ENCODE assay signal across 25 cellular contexts in genomic region chr4:11455201-11455835, GRCh38. TPM values are rescaled to one million over a fixed set of nuclear protein-coding genes. Genes with fewer than 3 reads are reported as not detected.
DNase-seq lines count a peak whose midpoint lies in the region; ATAC-seq, FAIRE-seq and TF ChIP-seq lines count a peak whose summit lies in the region.
"Had no signal": no experiment of that assay in that cellular context is flagged by ENCODE, and none has a peak within 500 bp of the region (broad histone marks: within the 10 kb centered on the region; RNA-seq: fewer than 3 reads in every experiment).

No MANE protein-coding gene starts in this region.

- no peak overlapping the region for H3K27ac ChIP-seq in GM23338 (ENCODE audit: low read depth)
- H3K27ac ChIP-seq: breast epithelium, parathyroid adenoma, right lobe of liver, suprapubic skin had no signal

- no peak overlapping the region for H3K4me2 ChIP-seq in GM23338

- H3K36me3 Mint-ChIP-seq in GM23338 (ENCODE audit: low read depth), result peaks cover 5% of the 10 kb centered on the region; the same call in 1 of the 3 replicates
- H3K36me3 Mint-ChIP-seq: CD14-positive monocyte, mesothelial cell of epicardium had no signal

- peaks cover 7% of the 10 kb centered on the region for H3K9me3 Mint-ChIP-seq in GM23338

- H3K27me3 ChIP-seq in GM23338 (ENCODE audit: insufficient read depth), result no peaks in the 10 kb centered on the region
- H3K27me3 ChIP-seq: breast epithelium, right lobe of liver, suprapubic skin had no signal

- no peak for DNase-seq in GM12891 (ENCODE audit: insufficient read length, low spot score)
- DNase-seq in NCI-H2029 (lab: John Stamatoyannopoulos, UW), result peak; percentile 79
- DNase-seq in NCI-H526 treated with DMSO at 0.1 percent for 48 hours (lab: John Stamatoyannopoulos, UW), result peak; percentile 89
- peak; percentile 21 to 32 for DNase-seq in left colon
- DNase-seq in NCI-H1417 treated with DMSO at 0.1 percent for 48 hours (lab: John Stamatoyannopoulos, UW), result no peak
- DNase-seq in GM23338 (ENCODE audit: low spot score), result no peak
- DNase-seq in stimulated activated CD4-positive, alpha-beta T cell treated with anti-CD3 and anti-CD28 coated beads, Interleukin-4, amount 100 ng/mL, for 1 hour, result no peak
- DNase-seq: activated CD8-positive, alpha-beta memory T cell treated with anti-CD3 and anti-CD28 coated beads, Interleukin-2, amount 50 U/mL, for 48 hours; activated effector memory CD4-positive, alpha-beta T cell treated with Interleukin-2 at 50 U/mL for 16 hours; cortex of kidney; GDM1; Kasumi-1; NCI-H524 treated with DMSO at 0.1 percent for 48 hours; right lobe of liver; SIG-M5 had no signal

- peak; percentile 89 for ATAC-seq in left colon
- no peak for ATAC-seq in GM23338
- no peak for ATAC-seq in SK-N-SH treated with all-trans-retinoic acid at 6 μM for 48 hours
- ATAC-seq: right lobe of liver had no signal

- no peak overlapping the region for H3K4me3 ChIP-seq in GM23338
- H3K4me3 ChIP-seq: breast epithelium, right lobe of liver, suprapubic skin had no signal

- no peak overlapping the region for H2AFZ ChIP-seq in GM23338
- H2AFZ ChIP-seq: parathyroid adenoma had no signal

- intact Hi-C loops in left colon (cut with DNase I, micrococcal nuclease), result no loop called here

- no peaks in the 10 kb centered on the region for H3K27me3 Mint-ChIP-seq in GM23338 (ENCODE audit: insufficient read depth, low read depth, poor library complexity)

- H3F3A ChIP-seq in GM23338 (replicated peaks; ENCODE audit: low read depth), result no peaks in the 10 kb centered on the region

- FAIRE-seq in GM12891 (lab: Jason Lieb, UNC), result peak; percentile 60
- FAIRE-seq: endometrium, H1 had no signal

- no peak for TF ChIP-seq CTCF in GM23338 (conservative IDR thresholded peaks at IDR 0.05; ENCODE audit: low read depth in 2 of 2)

- no peaks in the 10 kb centered on the region for H3K36me3 ChIP-seq in GM23338 (ENCODE audit: insufficient read depth)
- H3K36me3 ChIP-seq: breast epithelium, right lobe of liver, suprapubic skin had no signal

- no peak for TF ChIP-seq POLR2A in GM12891 (IDR thresholded peaks at IDR 0.05; ENCODE audit: low read depth, low read length)

- no peak overlapping the region for H3K4me3 Mint-ChIP-seq in GM23338
- H3K4me3 Mint-ChIP-seq: CD14-positive monocyte, mesothelial cell of epicardium, nephron had no signal

- H3K27ac Mint-ChIP-seq in GM23338, result no peak overlapping the region
- H3K27ac Mint-ChIP-seq: mesothelial cell of epicardium, nephron had no signal

- no peaks in the 10 kb centered on the region for H4K20me1 ChIP-seq in GM23338 (replicated peaks; ENCODE audit: insufficient read depth)

- H3K4me1 ChIP-seq in GM23338 (ENCODE audit: insufficient read depth), result no peaks in the 10 kb centered on the region
- H3K4me1 ChIP-seq: breast epithelium, parathyroid adenoma, right lobe of liver, suprapubic skin had no signal

- peaks cover 26% of the 10 kb centered on the region for H3K9me2 ChIP-seq in GM23338 (ENCODE audit: insufficient read depth)

- no peaks in the 10 kb centered on the region for H3K79me2 ChIP-seq in GM23338 (replicated peaks; ENCODE audit: insufficient read depth)
- H3K79me2 ChIP-seq: parathyroid adenoma had no signal

- H3K4me1 Mint-ChIP-seq in GM23338, result no peaks in the 10 kb centered on the region
- H3K4me1 Mint-ChIP-seq: mesothelial cell of epicardium, nephron had no signal

TF ChIP-seq in GM12891, 5 proteins besides CTCF, POLR2A, EP300 and RAD21:
- TF ChIP-seq SPI1 (IDR thresholded peaks at IDR 0.05; ENCODE audit: low read depth, low read length) (peak; percentile 30; the same call in 1 of the 2 replicates), TAF1 (IDR thresholded peaks at IDR 0.05; ENCODE audit: low read depth, low read length) (no peak)

TF ChIP-seq in GM23338, 12 proteins besides CTCF, POLR2A, EP300 and RAD21 (continues in another document):
- TF ChIP-seq EZH2 (IDR thresholded peaks at IDR 0.05; ENCODE audit: low read depth, unreplicated experiment) (no peak), REST (IDR thresholded peaks at IDR 0.05; ENCODE audit: unreplicated experiment) (no peak), STAT1 (IDR thresholded peaks at IDR 0.05; ENCODE audit: unreplicated experiment) (no peak), ZNF331 (CRISPR knock-in tag; IDR thresholded peaks at IDR 0.05; ENCODE audit: low read depth) (no peak), EZH2phosphoT487 (IDR thresholded peaks at IDR 0.05; ENCODE audit: unreplicated experiment) (no peak), CREB1 (CRISPR knock-in tag; IDR thresholded peaks at IDR 0.05; ENCODE audit: low read depth) (no peak)

TF ChIP-seq in SK-N-SH treated with all-trans-retinoic acid at 6 μM for 48 hours, 23 proteins besides CTCF, POLR2A, EP300 and RAD21:
- no peak for TF ChIP-seq ESRRG (CRISPR knock-in tag; IDR thresholded peaks at IDR 0.05)
- TF ChIP-seq ZNF565 (CRISPR knock-in tag; conservative IDR thresholded peaks at IDR 0.05; ENCODE audit: low read depth), result no peak
- no peak for TF ChIP-seq SNAI2 (CRISPR knock-in tag; IDR thresholded peaks at IDR 0.05)
- TF ChIP-seq ZFP3 (CRISPR knock-in tag; IDR thresholded peaks at IDR 0.05), result no peak
- TF ChIP-seq PATZ1 (CRISPR knock-in tag; IDR thresholded peaks at IDR 0.05; ENCODE audit: borderline replicate concordance), result no peak
- TF ChIP-seq BACH2 (CRISPR knock-in tag; IDR thresholded peaks at IDR 0.05; ENCODE audit: borderline replicate concordance), result no peak
- no peak for TF ChIP-seq ZNF70 (CRISPR knock-in tag; IDR thresholded peaks at IDR 0.05)
- no peak for TF ChIP-seq RARB (CRISPR knock-in tag; IDR thresholded peaks at IDR 0.05)
- TF ChIP-seq, protein P1, sequence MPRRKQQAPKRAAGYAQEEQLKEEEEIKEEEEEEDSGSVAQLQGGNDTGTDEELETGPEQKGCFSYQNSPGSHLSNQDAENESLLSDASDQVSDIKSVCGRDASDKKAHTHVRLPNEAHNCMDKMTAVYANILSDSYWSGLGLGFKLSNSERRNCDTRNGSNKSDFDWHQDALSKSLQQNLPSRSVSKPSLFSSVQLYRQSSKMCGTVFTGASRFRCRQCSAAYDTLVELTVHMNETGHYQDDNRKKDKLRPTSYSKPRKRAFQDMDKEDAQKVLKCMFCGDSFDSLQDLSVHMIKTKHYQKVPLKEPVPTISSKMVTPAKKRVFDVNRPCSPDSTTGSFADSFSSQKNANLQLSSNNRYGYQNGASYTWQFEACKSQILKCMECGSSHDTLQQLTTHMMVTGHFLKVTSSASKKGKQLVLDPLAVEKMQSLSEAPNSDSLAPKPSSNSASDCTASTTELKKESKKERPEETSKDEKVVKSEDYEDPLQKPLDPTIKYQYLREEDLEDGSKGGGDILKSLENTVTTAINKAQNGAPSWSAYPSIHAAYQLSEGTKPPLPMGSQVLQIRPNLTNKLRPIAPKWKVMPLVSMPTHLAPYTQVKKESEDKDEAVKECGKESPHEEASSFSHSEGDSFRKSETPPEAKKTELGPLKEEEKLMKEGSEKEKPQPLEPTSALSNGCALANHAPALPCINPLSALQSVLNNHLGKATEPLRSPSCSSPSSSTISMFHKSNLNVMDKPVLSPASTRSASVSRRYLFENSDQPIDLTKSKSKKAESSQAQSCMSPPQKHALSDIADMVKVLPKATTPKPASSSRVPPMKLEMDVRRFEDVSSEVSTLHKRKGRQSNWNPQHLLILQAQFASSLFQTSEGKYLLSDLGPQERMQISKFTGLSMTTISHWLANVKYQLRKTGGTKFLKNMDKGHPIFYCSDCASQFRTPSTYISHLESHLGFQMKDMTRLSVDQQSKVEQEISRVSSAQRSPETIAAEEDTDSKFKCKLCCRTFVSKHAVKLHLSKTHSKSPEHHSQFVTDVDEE (CRISPR knock-in tag; IDR thresholded peaks at IDR 0.05), result no peak
- no peak for TF ChIP-seq CSRNP3 (CRISPR knock-in tag; IDR thresholded peaks at IDR 0.05)
TF ChIP-seq in SK-N-SH treated with all-trans-retinoic acid at 6 μM for 48 hours: peak in this region for 0.

RNA-seq across cellular contexts. Expression of gene HS3ST1, which starts 26.6 kb away (rescaled TPM):
- polyA plus RNA-seq in GM12891 (2012; ENCODE audit: low read depth, missing spikeins), result 0.17 TPM
- 1 to 10 TPM; 2.7 to 6.7 TPM for total RNA-seq in left colon
- 0.94 and 1.0 TPM in 2 replicates for total RNA-seq in GM23338 (2014; rRNA removed; shearing (Covaris generic))
- 1.3 and 1.8 TPM in 2 replicates for polyA plus RNA-seq in GM23338 (2016; fragmentation: Nextera tagmentation; extraction: Ambion mirVana)
- total RNA-seq: fibroblast of lung had no signal

Comparison
In these comparisons a context has a peak if more than half of its experiments do, and no peak if none do; other contexts are left out.
1. DNase-seq: peak in NCI-H2029 (single experiment), NCI-H526 treated with DMSO at 0.1 percent for 48 hours (single experiment) and left colon (2 of 2); none in GM12891 (single experiment), NCI-H1417 treated with DMSO at 0.1 percent for 48 hours (single experiment), GM23338 (single experiment) and stimulated activated CD4-positive, alpha-beta T cell treated with anti-CD3 and anti-CD28 coated beads, Interleukin-4, amount 100 ng/mL, for 1 hour (single experiment).